Comparison of ENCODE assay signal across 15 cellular contexts in the genomic region with DNA sequence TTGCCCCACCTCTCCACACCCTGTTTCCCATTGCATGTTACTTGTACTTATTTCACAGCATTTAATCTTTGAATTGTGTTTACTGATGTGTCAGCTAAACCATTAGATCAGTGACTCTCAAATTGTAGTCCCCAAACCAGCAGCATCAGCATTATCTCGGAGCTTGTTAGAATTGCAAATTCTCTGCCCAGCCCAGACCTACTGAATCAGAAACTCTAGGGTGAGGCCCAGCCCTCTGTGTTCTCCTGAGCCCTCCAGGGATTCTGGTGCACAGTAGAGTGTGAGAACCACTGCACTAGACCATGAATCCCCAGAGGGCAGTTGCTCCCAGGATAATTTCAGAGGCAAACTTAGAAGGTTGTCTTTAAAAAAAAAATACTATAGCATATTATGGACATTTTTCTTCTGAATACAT. TPM values are rescaled to one million over a fixed set of nuclear protein-coding genes. Genes with fewer than 3 reads are reported as not detected.
DNase-seq lines count a peak whose midpoint lies in the region; ATAC-seq and TF ChIP-seq lines count a peak whose summit lies in the region.
"Had no signal": no experiment of that assay in that cellular context is flagged by ENCODE, and none has a peak within 500 bp of the region (broad histone marks: within the 10 kb centered on the region; RNA-seq: fewer than 3 reads in every experiment).

No MANE protein-coding gene starts in this region.

- H3K4me1 ChIP-seq in PC-3 (ENCODE audit: insufficient read depth, low read length) (peaks cover 31% of the 10 kb centered on the region), smooth muscle cell (ENCODE audit: low read depth) (no peaks in the 10 kb centered on the region)

- H3K27ac ChIP-seq in PC-3 (ENCODE audit: low read length) (peak overlapping the region; percentile 48; the same call in 1 of the 2 replicates), smooth muscle cell (ENCODE audit: low read depth) (peak overlapping the region; percentile 28)
- H3K27ac ChIP-seq: heart right ventricle had no signal

- DNase-seq in PC-3: no peak
- no peak for DNase-seq in smooth muscle cell (lab: John Stamatoyannopoulos, UW; ENCODE audit: unreplicated experiment)
- DNase-seq in DMS153 (lab: John Stamatoyannopoulos, UW): no peak
- no peak for DNase-seq in NCI-H1417 (lab: John Stamatoyannopoulos, UW)
- DNase-seq in effector CD4-positive, alpha-beta T cell: no peak
- DNase-seq: activated CD8-positive, alpha-beta T cell treated with anti-CD3 and anti-CD28 coated beads, Interleukin-2, amount 10 ng/mL, durations not matched to agents 7 days and 5 days; heart right ventricle; mesendoderm; MM.1S; NCI-H524 treated with DMSO at 0.1 percent for 48 hours had no signal

- WGBS in smooth muscle cell (ENCODE audit: low lambda C conversion rate): 20% methylated on average over 1 of the region's 1 CpG

- TF ChIP-seq CTCF in PC-3 (conservative IDR thresholded peaks at IDR 0.05; ENCODE audit: low read depth, low read length): no peak
- no peak for TF ChIP-seq CTCF in smooth muscle cell (IDR thresholded peaks at IDR 0.05; ENCODE audit: borderline replicate concordance, insufficient read depth, poor library complexity, severe bottlenecking)

- H4K20me1 ChIP-seq in PC-3 (ENCODE audit: low read length): no peaks in the 10 kb centered on the region
- no peaks in the 10 kb centered on the region for H4K20me1 ChIP-seq in smooth muscle cell (ENCODE audit: low read depth)

- H3F3A ChIP-seq in PC-3 (ENCODE audit: low read length, unreplicated experiment) (no peaks in the 10 kb centered on the region), smooth muscle cell (ENCODE audit: low read depth) (no peaks in the 10 kb centered on the region)

- intact Hi-C loops in PC-3 (cut with micrococcal nuclease): no loop called here

- BruUV-seq in PC-3 (replicated peaks; lab: Mats Ljungman, UMichigan): no TSS peak

- H3K4me2 ChIP-seq in PC-3 (ENCODE audit: low read length) (no peak overlapping the region), smooth muscle cell (peak overlapping the region; percentile 29)

- H3K79me2 ChIP-seq in PC-3 (ENCODE audit: low read length): no peaks in the 10 kb centered on the region
- peaks cover 98% of the 10 kb centered on the region for H3K79me2 ChIP-seq in smooth muscle cell (ENCODE audit: low read depth)

- no peaks in the 10 kb centered on the region for H3K9me2 ChIP-seq in PC-3 (replicated peaks; ENCODE audit: low read length)

- no peaks in the 10 kb centered on the region for H3K9me3 ChIP-seq in PC-3 (ENCODE audit: low read length)
- no peaks in the 10 kb centered on the region for H3K9me3 ChIP-seq in smooth muscle cell (replicated peaks; ENCODE audit: low read depth)
- H3K9me3 ChIP-seq: heart right ventricle had no signal

- H3K27me3 ChIP-seq in PC-3 (ENCODE audit: low read length) (no peaks in the 10 kb centered on the region), smooth muscle cell (ENCODE audit: low read depth) (no peaks in the 10 kb centered on the region)
- H3K27me3 ChIP-seq: heart right ventricle had no signal

- H3K36me3 ChIP-seq in PC-3 (ENCODE audit: low read depth, low read length) (no peaks in the 10 kb centered on the region), smooth muscle cell (ENCODE audit: low read depth) (no peaks in the 10 kb centered on the region)
- H3K36me3 ChIP-seq: heart right ventricle had no signal

- H3K9ac ChIP-seq in PC-3 (ENCODE audit: low read length) (peak overlapping the region; percentile 11; the same call in 1 of the 2 replicates), smooth muscle cell (ENCODE audit: low read depth) (no peak overlapping the region)

- ATAC-seq in GM19043 (IDR thresholded peaks at IDR 0.05; ENCODE audit: low read depth, unreplicated experiment): peak; percentile 76
- ATAC-seq in HG02678 (IDR thresholded peaks at IDR 0.05; ENCODE audit: unreplicated experiment): peak; percentile 73
- ATAC-seq in PC-3: no peak
- ATAC-seq: activated CD8-positive, alpha-beta T cell treated with anti-CD3 and anti-CD28 coated beads, Interleukin-2, amount 10 ng/mL, durations not matched to agents 7 days and 5 days had no signal

- POLR2A ChIA-PET in PC-3 (lab: Charles Lee; ENCODE audit: unreplicated experiment): no interaction called here

- H2AFZ ChIP-seq in PC-3 (ENCODE audit: low read length) (no peak overlapping the region), smooth muscle cell (ENCODE audit: low read depth) (no peak overlapping the region)

- H3K4me3 ChIP-seq in PC-3 (ENCODE audit: low read length) (no peak overlapping the region), smooth muscle cell (no peak overlapping the region)
- H3K4me3 ChIP-seq: heart right ventricle had no signal

- CTCF ChIA-PET in PC-3 (lab: Charles Lee): no interaction called here

RNA-seq across cellular contexts. Expression of a gene that starts 13.0 kb away (rescaled TPM):
- total RNA-seq in PC-3 (2014; rRNA removed) (7.3 and 8.3 TPM in 2 replicates), smooth muscle cell (33.8 and 36.1 TPM in 2 replicates)
- 15.2 and 15.6 TPM in 2 replicates for polyA plus RNA-seq in smooth muscle cell

RNA-seq across cellular contexts. Expression of a gene that starts 45.9 kb away (rescaled TPM):
- total RNA-seq in PC-3 (2014; rRNA removed): not detected in 2 replicates
- not detected in 2 replicates for total RNA-seq in smooth muscle cell
- polyA plus RNA-seq in smooth muscle cell: not detected in 2 replicates
- total RNA-seq: activated CD8-positive, alpha-beta T cell treated with anti-CD3 and anti-CD28 coated beads, Interleukin-2, amount 10 ng/mL, durations not matched to agents 7 days and 5 days; heart right ventricle; pulmonary artery endothelial cell had no signal
- polyA plus RNA-seq: adipose tissue, heart right ventricle, thymus had no signal
